Comparison of ENCODE assay signal across 20 cellular contexts in genomic region chr16:61780161-61780560, GRCh38.
DNase-seq lines count a peak whose midpoint lies in the region; ATAC-seq and TF ChIP-seq lines count a peak whose summit lies in the region.
"Had no signal": no experiment of that assay in that cellular context is flagged by ENCODE, and none has a peak within 500 bp of the region (broad histone marks: within the 10 kb centered on the region; RNA-seq: fewer than 3 reads in every experiment).

No MANE protein-coding gene starts in this region.

- H3K9ac ChIP-seq in SK-N-SH (no peak overlapping the region), mesendoderm (ENCODE audit: low read length) (no peak overlapping the region)
- H3K9ac ChIP-seq: BLaER1 had no signal

- no peak overlapping the region for H3K27ac ChIP-seq in SK-N-SH (ENCODE audit: low read depth in 2 of 2, low read length in 1 of 2)
- no peak overlapping the region for H3K27ac ChIP-seq in mesendoderm (ENCODE audit: low read depth, low read length)
- H3K27ac ChIP-seq: 22Rv1, A549, BLaER1 had no signal

- H2BK120ac ChIP-seq in mesendoderm (ENCODE audit: low read depth, low read length): no peak overlapping the region

- CTCF ChIA-PET in SK-N-SH (lab: Yijun Ruan, JAX): no interaction called here

- no peaks in the 10 kb centered on the region for H3K9me3 ChIP-seq in SK-N-SH
- H3K9me3 ChIP-seq: A549, BE2C, BLaER1 had no signal

- H3K9me2 ChIP-seq in SK-N-SH: no peaks in the 10 kb centered on the region

- DNase-seq in NCI-H82 (lab: John Stamatoyannopoulos, UW) (peak; percentile 53), NCI-H82 treated with DMSO at 0.1 percent for 48 hours (lab: John Stamatoyannopoulos, UW; ENCODE audit: unreplicated experiment) (no peak), OCI-M1 (lab: John Stamatoyannopoulos, UW) (peak; percentile 34), SK-N-SH (peak; percentile 39), mesendoderm (peak; percentile 67), amniotic stem cell (lab: John Stamatoyannopoulos, UW) (no peak)
- DNase-seq: AML-193; BE2C; C1 segment of cervical spinal cord; CD4-positive, alpha-beta memory T cell; CD4-positive, CD25-positive, alpha-beta regulatory T cell; CD8-positive, alpha-beta memory T cell; COR-L47; DMS79 treated with DMSO at 0.1 percent for 48 hours; GF-D8 had no signal

- H2AK5ac ChIP-seq in mesendoderm (ENCODE audit: low read length): no peak overlapping the region

- no peaks in the 10 kb centered on the region for H4K20me1 ChIP-seq in SK-N-SH (ENCODE audit: insufficient read depth)
- H4K20me1 ChIP-seq: BLaER1 had no signal

- H3K79me1 ChIP-seq in mesendoderm (ENCODE audit: low read length): no peaks in the 10 kb centered on the region

- no peak overlapping the region for H3K56ac ChIP-seq in mesendoderm (ENCODE audit: low read length)

- no peak overlapping the region for H2BK5ac ChIP-seq in mesendoderm (ENCODE audit: low read length)

- H3K23ac ChIP-seq in mesendoderm (ENCODE audit: low read length): no peak overlapping the region

- no peak overlapping the region for H4K8ac ChIP-seq in mesendoderm (ENCODE audit: low read depth, low read length)

- no peak overlapping the region for H2BK15ac ChIP-seq in mesendoderm (replicated peaks; ENCODE audit: low read depth)

- no peak for TF ChIP-seq EP300 in SK-N-SH (IDR thresholded peaks at IDR 0.05; ENCODE audit: borderline replicate concordance in 1 of 2, low read depth in 1 of 2, low read length in 1 of 2)

- H3K4me3 ChIP-seq in SK-N-SH (ENCODE audit: low read depth in 2 of 2, low read length in 1 of 2): no peak overlapping the region
- H3K4me3 ChIP-seq in mesendoderm (ENCODE audit: low read length): no peak overlapping the region
- H3K4me3 ChIP-seq: A549, BLaER1 had no signal

- TF ChIP-seq RAD21 in SK-N-SH (IDR thresholded peaks at IDR 0.05; ENCODE audit: low read length): no peak

- ATAC-seq in GM19467 (IDR thresholded peaks at IDR 0.05; ENCODE audit: unreplicated experiment) (no peak), GM18867 (IDR thresholded peaks at IDR 0.05; ENCODE audit: unreplicated experiment) (no peak)
- ATAC-seq: A549 had no signal

- H3K36me3 ChIP-seq in SK-N-SH (replicated peaks in 1 of 2; ENCODE audit: control insufficient read depth in 1 of 2, insufficient read depth in 2 of 2, low read length in 1 of 2): no peaks in the 10 kb centered on the region
- H3K36me3 ChIP-seq in mesendoderm (ENCODE audit: control insufficient read depth, insufficient read depth, low read length): no peaks in the 10 kb centered on the region
- H3K36me3 ChIP-seq: BE2C, BLaER1 had no signal

- H3K4me1 ChIP-seq in SK-N-SH (ENCODE audit: control insufficient read depth in 1 of 2, insufficient read depth in 2 of 2, low read depth in 1 of 2, low read length in 1 of 2): no peaks in the 10 kb centered on the region
- H3K4me1 ChIP-seq in mesendoderm (ENCODE audit: control insufficient read depth, low read depth, low read length): no peaks in the 10 kb centered on the region
- H3K4me1 ChIP-seq: A549, BE2C, BLaER1 had no signal

- H2AFZ ChIP-seq in SK-N-SH (ENCODE audit: low read depth): no peak overlapping the region

- H3K27me3 ChIP-seq in SK-N-SH (ENCODE audit: insufficient read depth) (no peaks in the 10 kb centered on the region), mesendoderm (ENCODE audit: insufficient read depth, low read length, poor library complexity) (no peaks in the 10 kb centered on the region)
- H3K27me3 ChIP-seq: BE2C, BLaER1 had no signal

- POLR2A ChIA-PET in SK-N-SH (lab: Yijun Ruan, JAX): no interaction called here

- no peak overlapping the region for H3K4me2 ChIP-seq in SK-N-SH
- no peak overlapping the region for H3K4me2 ChIP-seq in mesendoderm (ENCODE audit: low read length)
- H3K4me2 ChIP-seq: A549, BLaER1 had no signal

- H4K5ac ChIP-seq in mesendoderm (ENCODE audit: low read length): no peak overlapping the region

- H3K79me2 ChIP-seq in SK-N-SH (ENCODE audit: insufficient read depth): no peaks in the 10 kb centered on the region
- no peaks in the 10 kb centered on the region for H3K79me2 ChIP-seq in mesendoderm (ENCODE audit: control insufficient read depth, insufficient read depth, low read length)

- H3F3A ChIP-seq in SK-N-SH (replicated peaks; ENCODE audit: insufficient read depth): no peaks in the 10 kb centered on the region

- 0% methylated on average over 1 of the region's 1 CpG for WGBS in SK-N-SH (ENCODE audit: low lambda C conversion rate)
- no CpG with 5 or more reads among the region's 1 CpG for WGBS in mesendoderm (ENCODE audit: extremely low coverage, insufficient coverage, low lambda C conversion rate)

- H3K4ac ChIP-seq in mesendoderm (ENCODE audit: low read depth, low read length): no peak overlapping the region

- H3K18ac ChIP-seq in mesendoderm (ENCODE audit: low read length): no peak overlapping the region

- no peak for TF ChIP-seq CTCF in SK-N-SH (IDR thresholded peaks at IDR 0.05)

TF ChIP-seq in SK-N-SH, 30 proteins besides CTCF, POLR2A, EP300 and RAD21:
- TF ChIP-seq RXRA (IDR thresholded peaks at IDR 0.05; ENCODE audit: borderline replicate concordance, low read depth): no peak
- TF ChIP-seq POLR2AphosphoS5 (IDR thresholded peaks at IDR 0.05; ENCODE audit: low read depth, low read length): no peak
- TF ChIP-seq GATA2 (CRISPR knock-in tag; IDR thresholded peaks at IDR 0.05): peak; percentile 80
- TF ChIP-seq JUND (IDR thresholded peaks at IDR 0.05): no peak
- peak; percentile 63; the same call in 1 of the 2 replicates for TF ChIP-seq RCOR1 (IDR thresholded peaks at IDR 0.05; ENCODE audit: low read length)
TF ChIP-seq in SK-N-SH: peak in this region for 2.

Comparison
In these comparisons a context has a peak if more than half of its experiments do, and no peak if none do; other contexts are left out.
1. DNase-seq: peak in NCI-H82 (single experiment), OCI-M1 (single experiment), SK-N-SH (single experiment) and mesendoderm (single experiment); none in NCI-H82 treated with DMSO at 0.1 percent for 48 hours (single experiment) and amniotic stem cell (single experiment).